10 cellular contexts compared by ENCODE assay signal in genomic region chr3:148698190-148698806, GRCh38. TPM values are rescaled to one million over a fixed set of nuclear protein-coding genes. Genes with fewer than 3 reads are reported as not detected.
DNase-seq lines count a peak whose midpoint lies in the region; ATAC-seq and TF ChIP-seq lines count a peak whose summit lies in the region.
"Had no signal": no experiment of that assay in that cellular context is flagged by ENCODE, and none has a peak within 500 bp of the region (broad histone marks: within the 10 kb centered on the region; RNA-seq: fewer than 3 reads in every experiment).

No MANE protein-coding gene starts in this region.

- CTCF ChIA-PET in PC-9 (lab: Charles Lee): no interaction called here

- H3K4me2 ChIP-seq in PC-9 (no peak overlapping the region), MM.1S (ENCODE audit: low read depth, low read length) (no peak overlapping the region; the same call in 1 of the 2 replicates)

- H3K27ac ChIP-seq in RWPE2 (ENCODE audit: poor library complexity, severe bottlenecking) (no peak overlapping the region), muscle layer of duodenum (ENCODE audit: low read length) (no peak overlapping the region), transverse colon (peak overlapping the region; percentile 47 to 80 (median 56)), PC-9 (no peak overlapping the region), MM.1S (ENCODE audit: low read length) (no peak overlapping the region)
- H3K27ac ChIP-seq: neutrophil had no signal

- ATAC-seq in RWPE2 (ENCODE audit: low read depth): no peak
- ATAC-seq in activated CD4-positive, CD25-positive, alpha-beta regulatory T cell treated with anti-CD3 and anti-CD28 coated beads, Interleukin-2, amount 50 U/mL, for 24 hours: no peak
- ATAC-seq: activated CD8-positive, alpha-beta memory T cell treated with anti-CD3 and anti-CD28 coated beads, Interleukin-2, amount 10 ng/mL, durations not matched to agents 7 days and 5 days had no signal

- H3K4me1 ChIP-seq in RWPE2 (ENCODE audit: insufficient read depth, poor library complexity, severe bottlenecking): no peaks in the 10 kb centered on the region
- peaks cover 0 to 4% of the 10 kb centered on the region in 2 donors for H3K4me1 ChIP-seq in muscle layer of duodenum (ENCODE audit: control insufficient read depth in 1 of 2, insufficient read depth in 2 of 2, low read length in 2 of 2)
- no peaks in the 10 kb centered on the region for H3K4me1 ChIP-seq in transverse colon
- no peaks in the 10 kb centered on the region for H3K4me1 ChIP-seq in PC-9 (replicated peaks; ENCODE audit: insufficient read depth)
- no peaks in the 10 kb centered on the region for H3K4me1 ChIP-seq in MM.1S (ENCODE audit: low read length)

- no peak for TF ChIP-seq POLR2A in transverse colon (IDR thresholded peaks at IDR 0.05)

- H3K9ac ChIP-seq in MM.1S (ENCODE audit: low read length): no peak overlapping the region

- intact Hi-C loops in transverse colon (cut with DNase I; ENCODE audit: low total_unique reads) (no loop called here), PC-9 (cut with micrococcal nuclease; ENCODE audit: unreplicated experiment) (loop anchor here (5.0 kb wide), 1 partner anchor 96 kb away; no protein-coding TSS in a partner anchor)

- no peaks in the 10 kb centered on the region for H3F3A ChIP-seq in PC-9 (ENCODE audit: insufficient read depth, low read depth)
- no peaks in the 10 kb centered on the region for H3F3A ChIP-seq in MM.1S (ENCODE audit: insufficient read depth, low read length)

- TF ChIP-seq EP300 in transverse colon (IDR thresholded peaks at IDR 0.05; ENCODE audit: low read depth): no peak

- 46 to 70% methylated on average over 6 to 17 of the region's 17 CpGs for WGBS in transverse colon (ENCODE audit: low coverage in 1 of 2), 2 donors

- DNase-seq in RWPE2 (ENCODE audit: low spot score) (no peak), fibroblast of mammary gland (ENCODE audit: low read depth) (no peak), transverse colon (no peak), PC-9 (no peak), UCSD-AML1 (lab: John Stamatoyannopoulos, UW; ENCODE audit: unreplicated experiment) (no peak), MM.1S (no peak)
- DNase-seq: activated CD8-positive, alpha-beta memory T cell treated with anti-CD3 and anti-CD28 coated beads, Interleukin-2, amount 10 ng/mL, durations not matched to agents 7 days and 5 days had no signal

- POLR2A ChIA-PET in PC-9 (lab: Charles Lee; ENCODE audit: unreplicated experiment): no interaction called here

- peak overlapping the region; percentile 2 for H3K4me3 ChIP-seq in RWPE2 (ENCODE audit: severe bottlenecking)
- H3K4me3 ChIP-seq in fibroblast of mammary gland (ENCODE audit: control insufficient read depth, low read depth, low read length): peak overlapping the region; percentile 65
- H3K4me3 ChIP-seq in muscle layer of duodenum (ENCODE audit: low read depth in 1 of 2, low read length in 2 of 2): peak overlapping the region; percentile 72 to 75
- peak overlapping the region; percentile 42 to 57 (median 48) for H3K4me3 ChIP-seq in transverse colon
- H3K4me3 ChIP-seq in PC-9: no peak overlapping the region
- H3K4me3 ChIP-seq in MM.1S (ENCODE audit: low read length): no peak overlapping the region

- no peaks in the 10 kb centered on the region for H3K9me3 ChIP-seq in RWPE2 (ENCODE audit: severe bottlenecking)
- H3K9me3 ChIP-seq in muscle layer of duodenum (ENCODE audit: control insufficient read depth in 1 of 2, low read length in 2 of 2): no peaks in the 10 kb centered on the region
- no peaks in the 10 kb centered on the region for H3K9me3 ChIP-seq in transverse colon
- no peaks in the 10 kb centered on the region for H3K9me3 ChIP-seq in PC-9 (ENCODE audit: insufficient read depth, low read depth)
- no peaks in the 10 kb centered on the region for H3K9me3 ChIP-seq in MM.1S (replicated peaks; ENCODE audit: insufficient read depth, low read length)
- H3K9me3 ChIP-seq: neutrophil had no signal

- no peak for TF ChIP-seq CTCF in RWPE2 (IDR thresholded peaks at IDR 0.05; ENCODE audit: poor library complexity, severe bottlenecking)
- no peak for TF ChIP-seq CTCF in fibroblast of mammary gland (conservative IDR thresholded peaks at IDR 0.05; ENCODE audit: control insufficient read depth, insufficient read depth, low read depth, low read length)
- TF ChIP-seq CTCF in transverse colon (IDR thresholded peaks at IDR 0.05): no peak
- TF ChIP-seq CTCF in PC-9 (conservative IDR thresholded peaks at IDR 0.05): no peak
- no peak for TF ChIP-seq CTCF in MM.1S (IDR thresholded peaks at IDR 0.05; ENCODE audit: low read length)

- no peak overlapping the region for H2AFZ ChIP-seq in PC-9
- H2AFZ ChIP-seq in MM.1S (ENCODE audit: low read length): no peak overlapping the region

- H3K36me3 ChIP-seq in RWPE2 (ENCODE audit: low read depth) (no peaks in the 10 kb centered on the region), muscle layer of duodenum (ENCODE audit: control insufficient read depth in 1 of 2, insufficient read depth in 2 of 2, low read length in 2 of 2) (no peaks in the 10 kb centered on the region), transverse colon (no peaks in the 10 kb centered on the region), PC-9 (ENCODE audit: low read depth) (no peaks in the 10 kb centered on the region), MM.1S (replicated peaks; ENCODE audit: insufficient read depth, low read length) (no peaks in the 10 kb centered on the region)
- H3K36me3 ChIP-seq: neutrophil had no signal

- no TSS peak for BruUV-seq in PC-9 (replicated peaks; lab: Mats Ljungman, UMichigan)

- no peaks in the 10 kb centered on the region for H3K79me2 ChIP-seq in PC-9 (ENCODE audit: low read depth)
- H3K79me2 ChIP-seq in MM.1S (ENCODE audit: low read length): no peaks in the 10 kb centered on the region

- in situ Hi-C loops in transverse colon (cut with MboI; ENCODE audit: low pct_ligation_motif_present in 1 of 4, low pct_unique_long_range_greater_than_20kb in 1 of 4, low sequenced_read_pairs in 3 of 4): no loop called here

- H4K20me1 ChIP-seq in PC-9 (ENCODE audit: insufficient read depth) (no peaks in the 10 kb centered on the region), MM.1S (ENCODE audit: insufficient read depth, low read length) (no peaks in the 10 kb centered on the region)

- H3K9me2 ChIP-seq in PC-9 (ENCODE audit: insufficient read depth): no peaks in the 10 kb centered on the region
- H3K9me2 ChIP-seq in MM.1S (replicated peaks; ENCODE audit: insufficient read depth, low read length): no peaks in the 10 kb centered on the region

- H3K27me3 ChIP-seq in RWPE2 (ENCODE audit: insufficient read depth, poor library complexity, severe bottlenecking): peaks cover 57% of the 10 kb centered on the region
- H3K27me3 ChIP-seq in muscle layer of duodenum (ENCODE audit: low read depth, low read length): peaks cover 5% of the 10 kb centered on the region
- peaks cover 27% of the 10 kb centered on the region for H3K27me3 ChIP-seq in transverse colon
- H3K27me3 ChIP-seq in PC-9 (ENCODE audit: insufficient read depth, low read depth): no peaks in the 10 kb centered on the region
- H3K27me3 ChIP-seq in MM.1S (replicated peaks; ENCODE audit: insufficient read depth, low read length): no peaks in the 10 kb centered on the region

RNA-seq across cellular contexts. Expression of gene AGTR1, which starts 0.6 kb away (rescaled TPM):
- total RNA-seq in transverse colon (10 to 100 TPM in 1 of 4 donors, 1 to 10 TPM in 3; 1.8 to 10.2 (median 8.2) TPM), PC-9 (2021) (not detected in 2 replicates)
- total RNA-seq: activated CD8-positive, alpha-beta memory T cell treated with anti-CD3 and anti-CD28 coated beads, Interleukin-2, amount 10 ng/mL, durations not matched to agents 7 days and 5 days had no signal

Comparison
In these comparisons a context has a peak if more than half of its experiments do, and no peak if none do; other contexts are left out.
1. H3K27ac ChIP-seq: peak in transverse colon (4 of 4); none in RWPE2 (single experiment), muscle layer of duodenum (single experiment), PC-9 (single experiment) and MM.1S (single experiment).
2. H3K4me3 ChIP-seq: peak in RWPE2 (single experiment), fibroblast of mammary gland (single experiment), muscle layer of duodenum (2 of 2) and transverse colon (4 of 4); none in PC-9 (single experiment) and MM.1S (single experiment).